ENCODE assay signal across 31 cellular contexts in the genomic region with DNA sequence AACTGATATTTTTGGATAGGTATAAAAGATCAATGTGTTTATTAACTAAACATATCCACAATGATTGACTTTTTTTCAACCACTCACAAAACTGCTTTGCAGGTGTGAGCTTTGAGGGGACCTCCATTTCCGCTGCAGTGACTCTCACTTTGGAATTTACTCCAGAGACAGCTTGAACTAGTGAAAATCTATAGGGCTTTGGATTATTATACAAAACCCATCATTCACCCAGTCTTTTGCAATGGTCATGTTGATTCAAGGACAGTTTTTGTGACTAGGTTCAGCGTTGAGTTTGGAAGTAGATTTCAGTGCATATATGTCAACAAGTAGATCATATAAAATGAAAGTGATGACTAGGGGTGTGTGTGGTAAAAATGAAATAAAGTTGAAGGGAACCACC.
"Had no signal": no experiment of that assay in that cellular context is flagged by ENCODE, and none has a peak within 500 bp of the region (broad histone marks: within the 10 kb centered on the region; RNA-seq: fewer than 3 reads in every experiment).

No MANE protein-coding gene starts in this region.

- H3K4me1 ChIP-seq: neural progenitor cell, parathyroid adenoma, upper lobe of right lung had no signal

- H3K27ac ChIP-seq: neural progenitor cell, ovary, parathyroid adenoma, psoas muscle, skin epidermis, spleen, suprapubic skin, testis, tibial artery, transverse colon, upper lobe of right lung, uterus had no signal

- H2AFZ ChIP-seq: neural progenitor cell, parathyroid adenoma had no signal

- H3K9me3 ChIP-seq: ovary, psoas muscle, spleen, suprapubic skin, testis, tibial artery, transverse colon, upper lobe of right lung, uterus had no signal

- H3K36me3 Mint-ChIP-seq: naive thymus-derived CD8-positive, alpha-beta T cell; natural killer cell treated with Interleukin-12 subunit alpha and Interleukin-12 subunit beta and Interleukin-15 and Interleukin-18, amount 100 ng/mL, for 72 hours; stimulated activated memory B cell treated with anti-CD40 and anti-IgM and Interleukin-4, amounts not matched to agents 10 μg/mL and 1 μg/mL and 100 μg/mL, for 72 hours; type B pancreatic cell had no signal

- H3K4me3 Mint-ChIP-seq: naive thymus-derived CD8-positive, alpha-beta T cell; natural killer cell treated with Interleukin-12 subunit alpha and Interleukin-12 subunit beta and Interleukin-15 and Interleukin-18, amount 100 ng/mL, for 72 hours; neural progenitor cell; stimulated activated memory B cell treated with anti-CD40 and anti-IgM and Interleukin-4, amounts not matched to agents 10 μg/mL and 1 μg/mL and 100 μg/mL, for 72 hours; stimulated activated naive CD8-positive, alpha-beta T cell treated with anti-CD3 and anti-CD28 coated beads, Interleukin-15, amount 100 ng/mL, for 72 hours; type B pancreatic cell had no signal

- DNase-seq: naive thymus-derived CD8-positive, alpha-beta T cell; occipital lobe; ovary; posterior cingulate gyrus; psoas muscle; right cardiac atrium; spleen; stimulated activated CD4-positive, alpha-beta T cell treated with anti-CD3 and anti-CD28 coated beads, Interleukin-12 subunit alpha, Interleukin-12 subunit beta, amount 100 ng/mL, for 4 hours; stimulated activated CD4-positive, alpha-beta T cell treated with anti-CD3 and anti-CD28 coated beads, Interleukin-1b, Interleukin-23, amount 100 ng/mL, for 48 hours; stimulated activated CD4-positive, alpha-beta T cell treated with anti-CD3 and anti-CD28 coated beads, Interleukin-4, amount 100 ng/mL, for 1 hour; stimulated activated CD4-positive, alpha-beta T cell treated with anti-CD3 and anti-CD28 coated beads, Interleukin-4, amount 100 ng/mL, for 4 hours; stimulated activated CD8-positive, alpha-beta memory T cell treated with anti-CD3 and anti-CD28 coated beads, Interleukin-4, amount 100 ng/mL, for 48 hours; stimulated activated naive CD4-positive, alpha-beta T cell; stimulated activated naive CD8-positive, alpha-beta T cell treated with anti-CD3 and anti-CD28 coated beads, Interleukin-15, amount 100 ng/mL, for 72 hours; stimulated activated naive CD8-positive, alpha-beta T cell treated with anti-CD3 and anti-CD28 coated beads, Interleukin-15, Interleukin-2, amounts not matched to agents 100 U/mL and 50 U/mL, for 24 hours; substantia nigra; testis; tibial artery; transverse colon; upper lobe of right lung; uterus had no signal

- H3K36me3 ChIP-seq: neural progenitor cell, ovary, spleen, suprapubic skin, tibial artery, transverse colon, upper lobe of right lung, uterus had no signal

- H3K9ac ChIP-seq: neural progenitor cell, parathyroid adenoma had no signal

- H3K27me3 ChIP-seq: neural progenitor cell, ovary, spleen, suprapubic skin, testis, tibial artery, transverse colon, upper lobe of right lung, uterus had no signal

- H3K4me3 ChIP-seq: neural progenitor cell, ovary, psoas muscle, skin epidermis, smooth muscle cell, spleen, suprapubic skin, testis, tibial artery, transverse colon, upper lobe of right lung, uterus had no signal

- H3K27me3 Mint-ChIP-seq: naive thymus-derived CD8-positive, alpha-beta T cell; natural killer cell treated with Interleukin-12 subunit alpha and Interleukin-12 subunit beta and Interleukin-15 and Interleukin-18, amount 100 ng/mL, for 72 hours; progenitor cell of endocrine pancreas; stimulated activated memory B cell treated with anti-CD40 and anti-IgM and Interleukin-4, amounts not matched to agents 10 μg/mL and 1 μg/mL and 100 μg/mL, for 72 hours; stimulated activated naive CD8-positive, alpha-beta T cell treated with anti-CD3 and anti-CD28 coated beads, Interleukin-15, amount 100 ng/mL, for 72 hours; type B pancreatic cell had no signal

- H3K27ac Mint-ChIP-seq: naive thymus-derived CD8-positive, alpha-beta T cell; natural killer cell treated with Interleukin-12 subunit alpha and Interleukin-12 subunit beta and Interleukin-15 and Interleukin-18, amount 100 ng/mL, for 72 hours; neural progenitor cell; progenitor cell of endocrine pancreas; stimulated activated memory B cell treated with anti-CD40 and anti-IgM and Interleukin-4, amounts not matched to agents 10 μg/mL and 1 μg/mL and 100 μg/mL, for 72 hours; stimulated activated naive CD8-positive, alpha-beta T cell treated with anti-CD3 and anti-CD28 coated beads, Interleukin-15, amount 100 ng/mL, for 72 hours; type B pancreatic cell had no signal

- ATAC-seq: naive thymus-derived CD8-positive, alpha-beta T cell; natural killer cell treated with Interleukin-12 subunit alpha and Interleukin-12 subunit beta and Interleukin-15 and Interleukin-18, amount 100 ng/mL, for 72 hours; psoas muscle; right cardiac atrium; sciatic nerve; stimulated activated memory B cell treated with anti-CD40 and anti-IgM and Interleukin-4, amounts not matched to agents 10 μg/mL and 1 μg/mL and 100 μg/mL, for 72 hours; stimulated activated naive CD8-positive, alpha-beta T cell treated with anti-CD3 and anti-CD28 coated beads, Interleukin-15, amount 100 ng/mL, for 72 hours; stimulated activated naive CD8-positive, alpha-beta T cell treated with anti-CD3 and anti-CD28 coated beads, Interleukin-15, Interleukin-2, amounts not matched to agents 100 U/mL and 50 U/mL, for 24 hours; upper lobe of right lung had no signal

- H3K9me3 Mint-ChIP-seq: naive thymus-derived CD8-positive, alpha-beta T cell; natural killer cell treated with Interleukin-12 subunit alpha and Interleukin-12 subunit beta and Interleukin-15 and Interleukin-18, amount 100 ng/mL, for 72 hours; neural progenitor cell; stimulated activated memory B cell treated with anti-CD40 and anti-IgM and Interleukin-4, amounts not matched to agents 10 μg/mL and 1 μg/mL and 100 μg/mL, for 72 hours; stimulated activated naive CD8-positive, alpha-beta T cell treated with anti-CD3 and anti-CD28 coated beads, Interleukin-15, amount 100 ng/mL, for 72 hours; type B pancreatic cell had no signal

- H3K4me2 ChIP-seq: neural progenitor cell, smooth muscle cell had no signal
